In the genomic region with DNA sequence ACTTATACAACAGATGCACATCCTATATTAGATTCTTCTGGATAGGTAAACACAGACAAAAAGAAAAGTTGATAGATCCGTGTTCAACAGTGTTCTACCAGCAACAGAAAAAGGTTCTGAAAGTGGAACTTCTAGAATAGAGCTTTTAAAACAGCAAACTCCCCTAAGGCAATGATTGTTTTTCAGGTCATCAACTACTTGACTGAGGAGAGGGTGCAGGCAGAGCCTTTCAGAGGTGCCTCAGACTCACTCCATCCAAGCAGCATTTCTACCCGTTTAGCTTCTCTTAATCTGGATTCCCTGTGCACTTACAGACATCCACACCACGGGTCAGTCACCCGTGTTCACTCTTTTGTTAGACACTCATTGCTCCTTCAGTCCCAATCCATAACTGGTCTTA, we compare ENCODE assay signal across 9 cellular contexts. TPM values are rescaled to one million over a fixed set of nuclear protein-coding genes. Genes with fewer than 3 reads are reported as not detected.
DNase-seq lines count a peak whose midpoint lies in the region; ATAC-seq lines count a peak whose summit lies in the region.
"Had no signal": no experiment of that assay in that cellular context is flagged by ENCODE, and none has a peak within 500 bp of the region (broad histone marks: within the 10 kb centered on the region; RNA-seq: fewer than 3 reads in every experiment).

No MANE protein-coding gene starts in this region.

- H3K4me3 Mint-ChIP-seq in activated naive CD8-positive, alpha-beta T cell treated with anti-CD3 and anti-CD28 coated beads for 36 hours, result peak overlapping the region; percentile 58
- no peak overlapping the region for H3K4me3 Mint-ChIP-seq in activated naive CD8-positive, alpha-beta T cell treated with anti-CD3 and anti-CD28 coated beads, Interleukin-2, amount 50 U/mL, for 24 hours
- H3K4me3 Mint-ChIP-seq in T-helper 17 cell, result no peak overlapping the region

- no peaks in the 10 kb centered on the region for H3K36me3 ChIP-seq in thymus (ENCODE audit: control insufficient read depth, insufficient read depth)

- H3K4me1 ChIP-seq in thymus (ENCODE audit: control insufficient read depth, insufficient read depth, low read length), result peaks cover 60% of the 10 kb centered on the region

- WGBS in thymus, result 78% methylated on average over 4 of the region's 4 CpGs

- H3K27me3 Mint-ChIP-seq in activated naive CD8-positive, alpha-beta T cell treated with anti-CD3 and anti-CD28 coated beads for 36 hours, result no peaks in the 10 kb centered on the region
- peaks cover 3% of the 10 kb centered on the region for H3K27me3 Mint-ChIP-seq in activated naive CD8-positive, alpha-beta T cell treated with anti-CD3 and anti-CD28 coated beads, Interleukin-2, amount 50 U/mL, for 24 hours
- no peaks in the 10 kb centered on the region for H3K27me3 Mint-ChIP-seq in T-helper 17 cell

- peak overlapping the region; percentile 85 for H3K27ac Mint-ChIP-seq in activated naive CD8-positive, alpha-beta T cell treated with anti-CD3 and anti-CD28 coated beads for 36 hours
- H3K27ac Mint-ChIP-seq in activated naive CD8-positive, alpha-beta T cell treated with anti-CD3 and anti-CD28 coated beads, Interleukin-2, amount 50 U/mL, for 24 hours, result no peak overlapping the region
- H3K27ac Mint-ChIP-seq in T-helper 17 cell, result no peak overlapping the region

- no peak overlapping the region for H3K4me3 ChIP-seq in thymus (ENCODE audit: low read length)
- H3K4me3 ChIP-seq: mucosa of descending colon had no signal

- peak overlapping the region; percentile 25 for H3K27ac ChIP-seq in thymus (ENCODE audit: low read depth)

- peaks cover 17% of the 10 kb centered on the region for H3K4me1 Mint-ChIP-seq in activated naive CD8-positive, alpha-beta T cell treated with anti-CD3 and anti-CD28 coated beads for 36 hours
- H3K4me1 Mint-ChIP-seq in activated naive CD8-positive, alpha-beta T cell treated with anti-CD3 and anti-CD28 coated beads, Interleukin-2, amount 50 U/mL, for 24 hours, result peaks cover 7% of the 10 kb centered on the region
- H3K4me1 Mint-ChIP-seq in T-helper 17 cell, result peaks cover 58% of the 10 kb centered on the region

- H3K36me3 Mint-ChIP-seq in activated naive CD8-positive, alpha-beta T cell treated with anti-CD3 and anti-CD28 coated beads for 36 hours, result peaks cover 44% of the 10 kb centered on the region
- H3K36me3 Mint-ChIP-seq in activated naive CD8-positive, alpha-beta T cell treated with anti-CD3 and anti-CD28 coated beads, Interleukin-2, amount 50 U/mL, for 24 hours (ENCODE audit: low read depth), result peaks cover 32% of the 10 kb centered on the region
- H3K36me3 Mint-ChIP-seq in T-helper 17 cell (ENCODE audit: low read depth), result peaks cover 2% of the 10 kb centered on the region

- no peaks in the 10 kb centered on the region for H3K9me3 Mint-ChIP-seq in activated naive CD8-positive, alpha-beta T cell treated with anti-CD3 and anti-CD28 coated beads for 36 hours
- no peaks in the 10 kb centered on the region for H3K9me3 Mint-ChIP-seq in activated naive CD8-positive, alpha-beta T cell treated with anti-CD3 and anti-CD28 coated beads, Interleukin-2, amount 50 U/mL, for 24 hours

- H3K27me3 ChIP-seq in thymus (ENCODE audit: control insufficient read depth, insufficient read depth), result no peaks in the 10 kb centered on the region

- ATAC-seq in activated naive CD8-positive, alpha-beta T cell treated with anti-CD3 and anti-CD28 coated beads, Interleukin-2, amount 50 U/mL, for 24 hours, result no peak
- ATAC-seq in HG02798 (IDR thresholded peaks at IDR 0.05; ENCODE audit: poor library complexity, unreplicated experiment) (peak; percentile 50), T-helper 17 cell (peak; percentile 6)

- H3K9me3 ChIP-seq in T-helper 17 cell (ENCODE audit: control insufficient read depth, low read length, poor library complexity, severe bottlenecking), result no peaks in the 10 kb centered on the region
- no peaks in the 10 kb centered on the region for H3K9me3 ChIP-seq in thymus (ENCODE audit: control insufficient read depth)
- H3K9me3 ChIP-seq: mucosa of descending colon had no signal

- no peak for DNase-seq in activated naive CD8-positive, alpha-beta T cell treated with anti-CD3 and anti-CD28 coated beads for 36 hours
- no peak for DNase-seq in activated naive CD8-positive, alpha-beta T cell treated with anti-CD3 and anti-CD28 coated beads, Interleukin-2, amount 50 U/mL, for 24 hours
- no peak for DNase-seq in T-helper 17 cell
- no peak for DNase-seq in NCI-H1436 treated with DMSO at 0.1 percent for 48 hours (lab: John Stamatoyannopoulos, UW)
- no peak for DNase-seq in NCI-H526 (lab: John Stamatoyannopoulos, UW)
- no peak for DNase-seq in HuH-7 (ENCODE audit: low spot score)

RNA-seq across cellular contexts. Expression of a gene that starts 28.9 kb away (rescaled TPM):
- total RNA-seq in activated naive CD8-positive, alpha-beta T cell treated with anti-CD3 and anti-CD28 coated beads for 36 hours, result 100 to 1,000 TPM; 390 to 395 TPM
- total RNA-seq in T-helper 17 cell, result 100 to 1,000 TPM; 455 to 472 TPM
- polyA plus RNA-seq in thymus, result 93.9 TPM
